ENCODE assay signal across 8 cellular contexts in genomic region chr6:113642714-113643442, GRCh38.
A peak's percentile ranks its signal among the peaks of the same experiment; 100 is the strongest.
DNase-seq lines count a peak whose midpoint lies in the region; ATAC-seq, FAIRE-seq and TF ChIP-seq lines count a peak whose summit lies in the region.

No MANE protein-coding gene starts in this region.

- no peak overlapping the region for H3K23ac ChIP-seq in H1 (ENCODE audit: insufficient read length)

- no peak overlapping the region for H3K4me3 Mint-ChIP-seq in activated naive CD4-positive, alpha-beta T cell treated with anti-CD3 and anti-CD28 coated beads for 36 hours

- H3K4me1 ChIP-seq in H1 (replicated peaks in 1 of 4; ENCODE audit: control insufficient read depth in 3 of 4, insufficient read depth in 4 of 4, low read length in 3 of 4) = peaks cover 0 to 3% (median 0%) of the 10 kb centered on the region in 4 experiments; a peak in 1 of 7 replicates
- no peaks in the 10 kb centered on the region for H3K4me1 ChIP-seq in ascending aorta

- intact Hi-C loops in activated naive CD4-positive, alpha-beta T cell treated with anti-CD3 and anti-CD28 coated beads for 36 hours (cut with micrococcal nuclease) = no loop called here
- intact Hi-C loops in ascending aorta (cut with DNase I) = no loop called here

- no peak overlapping the region for H3K9ac ChIP-seq in H1 (replicated peaks in 1 of 4; ENCODE audit: extremely low read depth in 1 of 4, low read depth in 3 of 4, low read length in 3 of 4)

- H3K9me3 Mint-ChIP-seq in activated naive CD4-positive, alpha-beta T cell treated with anti-CD3 and anti-CD28 coated beads for 36 hours = no peaks in the 10 kb centered on the region

- H4K91ac ChIP-seq in H1 (replicated peaks; ENCODE audit: insufficient read length, low read length) = no peak overlapping the region

- no peak for TF ChIP-seq POLR2A in H1 (IDR thresholded peaks at IDR 0.05; ENCODE audit: control extremely low read depth in 1 of 2, low read depth in 2 of 2, low read length in 2 of 2)

- no peak overlapping the region for H3K4ac ChIP-seq in H1 (replicated peaks; ENCODE audit: insufficient read length, low read depth, low read length)

- H3K56ac ChIP-seq in H1 (replicated peaks; ENCODE audit: insufficient read length, low read depth, low read length) = no peak overlapping the region

- no peak overlapping the region for H2AK5ac ChIP-seq in H1 (ENCODE audit: low read depth, low read length)

- no peak overlapping the region for H3K4me3 ChIP-seq in H1 (ENCODE audit: extremely low read depth in 1 of 4, insufficient read depth in 2 of 4, low read depth in 3 of 4, low read length in 4 of 4)
- H3K4me3 ChIP-seq in ascending aorta = no peak overlapping the region

- no peaks in the 10 kb centered on the region for H3K9me3 ChIP-seq in H1 (ENCODE audit: insufficient read depth in 2 of 2, low read depth in 1 of 2, low read length in 1 of 2)
- H3K9me3 ChIP-seq in ascending aorta = no peaks in the 10 kb centered on the region

- 97% methylated on average over 2 of the region's 2 CpGs; no CpG with 5 or more reads in 1 of the 2 experiments for WGBS in H1 (ENCODE audit: extremely low coverage in 1 of 2, insufficient coverage in 1 of 2, insufficient read length in 1 of 2, insufficient replicate concordance in 2 of 2, low coverage in 1 of 2, low lambda C conversion rate in 2 of 2, missing lambda C conversion rate in 1 of 2), 2 experiments

- DNase-seq in NCI-H1436 treated with DMSO at 0.1 percent for 48 hours (lab: John Stamatoyannopoulos, UW) (peak; percentile 71), H1 (ENCODE audit: low read depth in 1 of 2, low spot score in 2 of 2) (no peak), inferior parietal cortex (ENCODE audit: extremely low spot score) (no peak), ascending aorta (ENCODE audit: low spot score in 2 of 2) (no peak)
- DNase-seq in activated effector memory CD4-positive, alpha-beta T cell treated with anti-CD3 and anti-CD28 coated beads, Interleukin-2, amount 50 U/mL, for 16 hours = no peak
- DNase-seq in activated naive CD4-positive, alpha-beta T cell treated with anti-CD3 and anti-CD28 coated beads for 36 hours = no peak

- H4K8ac ChIP-seq in H1 (ENCODE audit: extremely low read depth, insufficient read depth, low read length) = no peak overlapping the region

- H3K36me3 ChIP-seq in H1 (ENCODE audit: control insufficient read depth in 2 of 4, insufficient read depth in 4 of 4, low read length in 3 of 4) (no peaks in the 10 kb centered on the region), ascending aorta (no peaks in the 10 kb centered on the region)

- H2BK12ac ChIP-seq in H1 (ENCODE audit: low read depth, low read length) = no peak overlapping the region

- H3K23me2 ChIP-seq in H1 (ENCODE audit: low read depth, low read length) = no peaks in the 10 kb centered on the region

- POLR2A ChIA-PET in H1 (lab: Charles Lee; ENCODE audit: partially characterized antibody) = no interaction called here

- no peak overlapping the region for H3K27ac Mint-ChIP-seq in activated naive CD4-positive, alpha-beta T cell treated with anti-CD3 and anti-CD28 coated beads for 36 hours

- peaks cover 0 to 3% (median 0%) of the 10 kb centered on the region in 4 experiments; a peak in 2 of 7 replicates for H3K27me3 ChIP-seq in H1 (replicated peaks in 1 of 4; ENCODE audit: control insufficient read depth in 3 of 4, extremely low read depth in 1 of 4, insufficient read depth in 3 of 4, low read length in 3 of 4)
- H3K27me3 ChIP-seq in ascending aorta = no peaks in the 10 kb centered on the region

- H4K20me1 ChIP-seq in H1 (replicated peaks in 1 of 2; ENCODE audit: control insufficient read depth in 1 of 2, insufficient read depth in 2 of 2, low read length in 2 of 2) = no peaks in the 10 kb centered on the region

- peak; percentile 13 for FAIRE-seq in H1 (lab: Jason Lieb, UNC)

- no peak overlapping the region for H3K4me2 ChIP-seq in H1 (ENCODE audit: insufficient read depth in 1 of 2, low read depth in 2 of 2, low read length in 2 of 2)

- TF ChIP-seq CTCF in H1 (IDR thresholded peaks at IDR 0.05; ENCODE audit: control extremely low read depth in 1 of 3, insufficient read depth in 1 of 3, low read depth in 1 of 3, low read length in 3 of 3) (no peak), ascending aorta (IDR thresholded peaks at IDR 0.05) (no peak)

- no peak overlapping the region for H2BK15ac ChIP-seq in H1 (ENCODE audit: low read length)

- H3K79me2 ChIP-seq in H1 (ENCODE audit: control insufficient read depth in 1 of 2, insufficient read depth in 2 of 2, low read length in 2 of 2) = no peaks in the 10 kb centered on the region

- H2AFZ ChIP-seq in H1 (ENCODE audit: low read length) = no peak overlapping the region

- H3K79me1 ChIP-seq in H1 (ENCODE audit: low read depth, low read length) = no peaks in the 10 kb centered on the region

- H2BK120ac ChIP-seq in H1 (replicated peaks; ENCODE audit: low read depth, low read length) = no peak overlapping the region

- H3K18ac ChIP-seq in H1 (ENCODE audit: extremely low read depth, low read length) = no peak overlapping the region

- H3K36me3 Mint-ChIP-seq in activated naive CD4-positive, alpha-beta T cell treated with anti-CD3 and anti-CD28 coated beads for 36 hours (ENCODE audit: low read depth) = no peaks in the 10 kb centered on the region

- H3K27me3 Mint-ChIP-seq in activated naive CD4-positive, alpha-beta T cell treated with anti-CD3 and anti-CD28 coated beads for 36 hours (ENCODE audit: low read depth) = peaks cover 5% of the 10 kb centered on the region

- no peaks in the 10 kb centered on the region for H3K4me1 Mint-ChIP-seq in activated naive CD4-positive, alpha-beta T cell treated with anti-CD3 and anti-CD28 coated beads for 36 hours (ENCODE audit: low read depth)

- CTCF ChIA-PET in H1 (lab: Charles Lee; ENCODE audit: partially characterized antibody) = interaction anchor here (1.1 to 1.3 kb wide), 2 partner anchors 15 to 237 kb away, joined by 3 read pairs; no protein-coding TSS in a partner anchor
- CTCF ChIA-PET in activated naive CD4-positive, alpha-beta T cell treated with anti-CD3 and anti-CD28 coated beads for 36 hours (lab: Charles Lee) = interaction anchor here (0.7 kb wide), 1 partner anchor 296 kb away, joined by 3 read pairs; no protein-coding TSS in a partner anchor

- no peak overlapping the region for H4K5ac ChIP-seq in H1 (ENCODE audit: insufficient read length, low read depth, low read length)

- no peak overlapping the region for H2BK20ac ChIP-seq in H1 (ENCODE audit: low read length)

- ATAC-seq in GM19023 (IDR thresholded peaks at IDR 0.05; ENCODE audit: unreplicated experiment) = peak; percentile 96
- peak; percentile 97 for ATAC-seq in HG02759 (IDR thresholded peaks at IDR 0.05; ENCODE audit: unreplicated experiment)

- H2BK5ac ChIP-seq in H1 (ENCODE audit: low read depth, low read length) = no peak overlapping the region

- no peak for TF ChIP-seq RAD21 in H1 (IDR thresholded peaks at IDR 0.05 in 1 of 2, conservative IDR thresholded peaks at IDR 0.05 in 1 of 2; ENCODE audit: low read depth in 2 of 2, low read length in 2 of 2)

- H3K14ac ChIP-seq in H1 (ENCODE audit: insufficient read length) = no peak overlapping the region

- no peak for TF ChIP-seq EP300 in H1 (IDR thresholded peaks at IDR 0.05; ENCODE audit: borderline replicate concordance in 1 of 2, low read depth in 2 of 2, low read length in 2 of 2)

- H3K27ac ChIP-seq in H1 (ENCODE audit: low read depth, low read length) (no peak overlapping the region), ascending aorta (no peak overlapping the region)

TF ChIP-seq in H1, 55 proteins besides CTCF, POLR2A, EP300 and RAD21:
- TF ChIP-seq TCF12 (IDR thresholded peaks at IDR 0.05; ENCODE audit: low read depth, low read length) (0 out of 2 replicates have a peak, but pooled peaks have one; percentile 27), POLR2AphosphoS5 (IDR thresholded peaks at IDR 0.05; ENCODE audit: low read depth, low read length) (peak; percentile 68; the same call in 1 of the 2 replicates), ZNF274 (IDR thresholded peaks at IDR 0.05; ENCODE audit: borderline replicate concordance, extremely low read depth, low read length) (no peak)
